In genomic region chr9:81456431-81456970, GRCh38 we compare ENCODE assay signal across 16 cellular contexts.
DNase-seq lines count a peak whose midpoint lies in the region; FAIRE-seq and TF ChIP-seq lines count a peak whose summit lies in the region.
"Had no signal": no experiment of that assay in that cellular context is flagged by ENCODE, and none has a peak within 500 bp of the region (broad histone marks: within the 10 kb centered on the region; RNA-seq: fewer than 3 reads in every experiment).

No MANE protein-coding gene starts in this region.

- peak; percentile 70 for DNase-seq in EL
- peak; percentile 92 for DNase-seq in M059J (ENCODE audit: low read depth)
- peak; percentile 20 for DNase-seq in amniotic stem cell (lab: John Stamatoyannopoulos, UW)
- DNase-seq in keratinocyte (ENCODE audit: low read depth, low spot score): no peak
- no peak for DNase-seq in epidermal melanocyte (ENCODE audit: insufficient read length, low spot score)
- DNase-seq in anterior cingulate cortex (lab: John Stamatoyannopoulos, UW): no peak
- DNase-seq in mucosa of gallbladder (ENCODE audit: low spot score): no peak
- no peak for DNase-seq in RKO (ENCODE audit: low spot score)
- DNase-seq: activated naive CD4-positive, alpha-beta T cell treated with anti-CD3 and anti-CD28 coated beads for 36 hours; left ventricle myocardium inferior; MG63; SIG-M5; spleen; stimulated activated naive B cell treated with anti-CD40 and anti-IgM and Interleukin-4, amounts not matched to agents 10 μg/mL and 1 μg/mL and 100 μg/mL, for 72 hours had no signal

- H3K4me1 ChIP-seq in keratinocyte (ENCODE audit: control insufficient read depth, extremely low read depth, insufficient read depth, low read length): no peaks in the 10 kb centered on the region
- H3K4me1 ChIP-seq: BLaER1 treated with 17β-estradiol and CSF1 and Interleukin-3, amounts not matched to agents 10 nM and 100 nM; left ventricle myocardium inferior; spleen had no signal

- FAIRE-seq in keratinocyte (lab: Jason Lieb, UNC): peak; percentile 57

- H2AFZ ChIP-seq in keratinocyte (ENCODE audit: control insufficient read depth, low read length): no peak overlapping the region

- no peak overlapping the region for H3K4me2 ChIP-seq in keratinocyte (ENCODE audit: control insufficient read depth, extremely low read depth, insufficient read depth, low read depth, low read length)
- H3K4me2 ChIP-seq: BLaER1 treated with 17β-estradiol and CSF1 and Interleukin-3, amounts not matched to agents 10 nM and 100 nM had no signal

- no peak overlapping the region for H3K27ac ChIP-seq in keratinocyte (ENCODE audit: control insufficient read depth, insufficient read depth, low read length)
- H3K27ac ChIP-seq: BLaER1 treated with 17β-estradiol and CSF1 and Interleukin-3, amounts not matched to agents 10 nM and 100 nM; cardiac muscle cell; left ventricle myocardium inferior; spleen had no signal

- dilution Hi-C loops in keratinocyte (cut with MboI; ENCODE audit: extremely low pct_ligation_motif_present, low sequenced_read_pairs): no loop called here

- H3K9me3 ChIP-seq in keratinocyte (ENCODE audit: control insufficient read depth, low read depth, low read length): no peaks in the 10 kb centered on the region
- H3K9me3 ChIP-seq: BLaER1 treated with 17β-estradiol and CSF1 and Interleukin-3, amounts not matched to agents 10 nM and 100 nM; left ventricle myocardium inferior; MG63; spleen had no signal

- no peak overlapping the region for H3K9ac ChIP-seq in keratinocyte (ENCODE audit: control insufficient read depth, extremely low read depth, insufficient read depth, low read length)
- H3K9ac ChIP-seq: BLaER1 treated with 17β-estradiol and CSF1 and Interleukin-3, amounts not matched to agents 10 nM and 100 nM had no signal

- no peak for TF ChIP-seq CTCF in keratinocyte (optimal IDR thresholded peaks at IDR 0.05 in 1 of 3, IDR thresholded peaks at IDR 0.05 in 1 of 3, conservative IDR thresholded peaks at IDR 0.05 in 1 of 3; ENCODE audit: extremely low read depth in 1 of 3, insufficient read depth in 2 of 3, low read length in 3 of 3)

- H3K9me1 ChIP-seq in keratinocyte (ENCODE audit: control insufficient read depth, extremely low read depth, insufficient read depth, low read length): no peaks in the 10 kb centered on the region

- H3K36me3 ChIP-seq in keratinocyte (ENCODE audit: control insufficient read depth in 2 of 2, extremely low read depth in 1 of 2, insufficient read depth in 2 of 2, low read length in 2 of 2): no peaks in the 10 kb centered on the region
- H3K36me3 ChIP-seq: BLaER1 treated with 17β-estradiol and CSF1 and Interleukin-3, amounts not matched to agents 10 nM and 100 nM; cardiac muscle cell; left ventricle myocardium inferior; MG63; spleen had no signal

- H4K20me1 ChIP-seq in keratinocyte (ENCODE audit: control insufficient read depth, extremely low read depth, insufficient read depth, low read length): no peaks in the 10 kb centered on the region
- H4K20me1 ChIP-seq: BLaER1 treated with 17β-estradiol and CSF1 and Interleukin-3, amounts not matched to agents 10 nM and 100 nM had no signal

- no peaks in the 10 kb centered on the region for H3K27me3 ChIP-seq in keratinocyte (ENCODE audit: control insufficient read depth, extremely low read depth, insufficient read depth, low read length)
- H3K27me3 ChIP-seq: BLaER1 treated with 17β-estradiol and CSF1 and Interleukin-3, amounts not matched to agents 10 nM and 100 nM; cardiac muscle cell; MG63; spleen had no signal

- no peaks in the 10 kb centered on the region for H3K79me2 ChIP-seq in keratinocyte (ENCODE audit: control insufficient read depth, insufficient read depth, low read length)

- no peak overlapping the region for H3K4me3 ChIP-seq in keratinocyte (ENCODE audit: control insufficient read depth in 2 of 3, extremely low read depth in 1 of 3, insufficient read depth in 2 of 3, low read depth in 1 of 3, low read length in 3 of 3)
- H3K4me3 ChIP-seq: BLaER1 treated with 17β-estradiol and CSF1 and Interleukin-3, amounts not matched to agents 10 nM and 100 nM; cardiac muscle cell; left ventricle myocardium inferior; MG63; spleen had no signal

Comparison
In these comparisons a context has a peak if more than half of its experiments do, and no peak if none do; other contexts are left out.
1. DNase-seq: peak in EL (single experiment), M059J (single experiment) and amniotic stem cell (single experiment); none in keratinocyte (single experiment), epidermal melanocyte (single experiment), anterior cingulate cortex (0 of 58), mucosa of gallbladder (single experiment) and RKO (single experiment).